Comparison of ENCODE assay signal across 10 cellular contexts in the genomic region with DNA sequence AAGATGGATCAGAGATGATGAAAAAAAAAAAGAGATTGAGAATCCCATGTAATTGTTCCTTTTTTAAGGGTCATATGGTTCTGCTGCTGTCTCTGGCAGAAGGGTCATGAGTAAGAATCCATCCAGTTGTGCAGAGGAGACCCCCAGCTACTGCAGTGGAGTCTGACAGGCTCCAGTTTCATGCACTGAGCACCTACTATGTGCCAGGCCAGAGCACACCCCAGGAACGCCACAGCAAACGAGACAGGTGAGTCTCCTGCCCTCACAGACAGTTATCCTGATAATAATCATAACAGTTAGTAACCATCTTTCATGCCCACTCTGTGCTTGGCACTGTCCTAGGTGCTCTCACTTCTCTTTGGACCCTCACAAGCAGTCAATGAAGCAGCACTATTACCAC.
"Had no signal": no experiment of that assay in that cellular context is flagged by ENCODE, and none has a peak within 500 bp of the region (broad histone marks: within the 10 kb centered on the region; RNA-seq: fewer than 3 reads in every experiment).

No MANE protein-coding gene starts in this region.

- H3K9me3 ChIP-seq: SK-N-SH had no signal

- H3K4me2 ChIP-seq: SK-N-SH had no signal

- H3K9ac ChIP-seq: SK-N-SH had no signal

- DNase-seq: Karpas-422, KG1, MM.1S, NCI-H2081 treated with DMSO at 0.1 percent for 48 hours, NCI-H226, NCI-H446, NCI-H524 treated with DMSO at 0.1 percent for 48 hours, PC-3, SK-N-SH had no signal

- H3K27ac ChIP-seq: RWPE1 had no signal
